Comparison of ENCODE assay signal across 1 cellular context in genomic region chr6:14747881-14748520, GRCh38.
A peak's percentile ranks its signal among the peaks of the same experiment; 100 is the strongest.
TF ChIP-seq lines count a peak whose summit lies in the region.

No MANE protein-coding gene starts in this region.

TF ChIP-seq in K562, 482 proteins besides CTCF, POLR2A, EP300 and RAD21 (continued from another document and continues in another):
- TF ChIP-seq, protein P1, sequence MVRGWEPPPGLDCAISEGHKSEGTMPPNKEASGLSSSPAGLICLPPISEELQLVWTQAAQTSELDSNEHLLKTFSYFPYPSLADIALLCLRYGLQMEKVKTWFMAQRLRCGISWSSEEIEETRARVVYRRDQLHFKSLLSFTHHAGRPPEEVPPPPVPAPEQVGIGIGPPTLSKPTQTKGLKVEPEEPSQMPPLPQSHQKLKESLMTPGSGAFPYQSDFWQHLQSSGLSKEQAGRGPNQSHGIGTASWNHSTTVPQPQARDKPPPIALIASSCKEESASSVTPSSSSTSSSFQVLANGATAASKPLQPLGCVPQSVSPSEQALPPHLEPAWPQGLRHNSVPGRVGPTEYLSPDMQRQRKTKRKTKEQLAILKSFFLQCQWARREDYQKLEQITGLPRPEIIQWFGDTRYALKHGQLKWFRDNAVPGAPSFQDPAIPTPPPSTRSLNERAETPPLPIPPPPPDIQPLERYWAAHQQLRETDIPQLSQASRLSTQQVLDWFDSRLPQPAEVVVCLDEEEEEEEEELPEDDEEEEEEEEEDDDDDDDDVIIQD (CRISPR knock-in tag; IDR thresholded peaks at IDR 0.05) = no peak
- TF ChIP-seq ZBTB5 (IDR thresholded peaks at IDR 0.05) (no peak), CGGBP1 (CRISPR knock-in tag; IDR thresholded peaks at IDR 0.05) (no peak), MLX (CRISPR knock-in tag; conservative IDR thresholded peaks at IDR 0.05) (no peak), SP2 (IDR thresholded peaks at IDR 0.05; ENCODE audit: extremely low read depth, low read depth, low read length, poor library complexity, severe bottlenecking) (no peak), SRSF7 (optimal IDR thresholded peaks at IDR 0.05; ENCODE audit: low read depth, low read length) (no peak), TFAP4 (CRISPR knock-in tag; IDR thresholded peaks at IDR 0.05; ENCODE audit: borderline replicate concordance) (no peak), ESRRA (IDR thresholded peaks at IDR 0.05; ENCODE audit: borderline replicate concordance, low read depth) (no peak), PTRF (tag; IDR thresholded peaks at IDR 0.05) (no peak), EP400 (IDR thresholded peaks at IDR 0.05) (no peak), ZNF324 (CRISPR knock-in tag; IDR thresholded peaks at IDR 0.05) (no peak), ZNF518B (CRISPR knock-in tag; IDR thresholded peaks at IDR 0.05) (no peak), USF1 (CRISPR knock-in tag; IDR thresholded peaks at IDR 0.05) (no peak), PRDM10 (IDR thresholded peaks at IDR 0.05; ENCODE audit: partially characterized antibody) (no peak), ZNF398 (CRISPR knock-in tag; IDR thresholded peaks at IDR 0.05) (no peak), SIN3B (IDR thresholded peaks at IDR 0.05; ENCODE audit: low read depth) (no peak), ZNF175 (CRISPR knock-in tag; IDR thresholded peaks at IDR 0.05; ENCODE audit: low read depth) (no peak), YY1 (IDR thresholded peaks at IDR 0.05; ENCODE audit: borderline replicate concordance in 1 of 3, control insufficient read depth in 1 of 3, extremely low read depth in 1 of 3, insufficient read depth in 3 of 3, insufficient read length in 1 of 3, insufficient replicate concordance in 2 of 3, low read depth in 1 of 3, low read length in 2 of 3) (no peak), TEAD4 (IDR thresholded peaks at IDR 0.05; ENCODE audit: low read length) (peak; percentile 78; the same call in 1 of the 2 replicates), TEAD4 (CRISPR knock-in tag; IDR thresholded peaks at IDR 0.05; ENCODE audit: borderline replicate concordance) (no peak), DPF2 (IDR thresholded peaks at IDR 0.05) (no peak), PKNOX1 (IDR thresholded peaks at IDR 0.05) (no peak), SUPT5H (IDR thresholded peaks at IDR 0.05) (no peak), HMBOX1 (IDR thresholded peaks at IDR 0.05) (no peak), TEAD1 (CRISPR knock-in tag; IDR thresholded peaks at IDR 0.05) (peak in 1 of 2 experiments; percentile 43; a peak in 1 of 4 replicates), IRF2 (CRISPR knock-in tag; IDR thresholded peaks at IDR 0.05) (no peak), SMARCC2 (IDR thresholded peaks at IDR 0.05; ENCODE audit: low read depth) (no peak), MED1 (CRISPR knock-in tag; IDR thresholded peaks at IDR 0.05; ENCODE audit: borderline replicate concordance) (no peak), MEIS2 (IDR thresholded peaks at IDR 0.05; ENCODE audit: partially characterized antibody) (peak; percentile 45), SOX6 (IDR thresholded peaks at IDR 0.05) (no peak)
- TF ChIP-seq, protein P2, sequence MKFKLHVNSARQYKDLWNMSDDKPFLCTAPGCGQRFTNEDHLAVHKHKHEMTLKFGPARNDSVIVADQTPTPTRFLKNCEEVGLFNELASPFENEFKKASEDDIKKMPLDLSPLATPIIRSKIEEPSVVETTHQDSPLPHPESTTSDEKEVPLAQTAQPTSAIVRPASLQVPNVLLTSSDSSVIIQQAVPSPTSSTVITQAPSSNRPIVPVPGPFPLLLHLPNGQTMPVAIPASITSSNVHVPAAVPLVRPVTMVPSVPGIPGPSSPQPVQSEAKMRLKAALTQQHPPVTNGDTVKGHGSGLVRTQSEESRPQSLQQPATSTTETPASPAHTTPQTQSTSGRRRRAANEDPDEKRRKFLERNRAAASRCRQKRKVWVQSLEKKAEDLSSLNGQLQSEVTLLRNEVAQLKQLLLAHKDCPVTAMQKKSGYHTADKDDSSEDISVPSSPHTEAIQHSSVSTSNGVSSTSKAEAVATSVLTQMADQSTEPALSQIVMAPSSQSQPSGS (CRISPR knock-in tag; IDR thresholded peaks at IDR 0.05) = no peak
- TF ChIP-seq, protein P3, sequence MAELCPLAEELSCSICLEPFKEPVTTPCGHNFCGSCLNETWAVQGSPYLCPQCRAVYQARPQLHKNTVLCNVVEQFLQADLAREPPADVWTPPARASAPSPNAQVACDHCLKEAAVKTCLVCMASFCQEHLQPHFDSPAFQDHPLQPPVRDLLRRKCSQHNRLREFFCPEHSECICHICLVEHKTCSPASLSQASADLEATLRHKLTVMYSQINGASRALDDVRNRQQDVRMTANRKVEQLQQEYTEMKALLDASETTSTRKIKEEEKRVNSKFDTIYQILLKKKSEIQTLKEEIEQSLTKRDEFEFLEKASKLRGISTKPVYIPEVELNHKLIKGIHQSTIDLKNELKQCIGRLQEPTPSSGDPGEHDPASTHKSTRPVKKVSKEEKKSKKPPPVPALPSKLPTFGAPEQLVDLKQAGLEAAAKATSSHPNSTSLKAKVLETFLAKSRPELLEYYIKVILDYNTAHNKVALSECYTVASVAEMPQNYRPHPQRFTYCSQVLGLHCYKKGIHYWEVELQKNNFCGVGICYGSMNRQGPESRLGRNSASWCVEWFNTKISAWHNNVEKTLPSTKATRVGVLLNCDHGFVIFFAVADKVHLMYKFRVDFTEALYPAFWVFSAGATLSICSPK (IDR thresholded peaks at IDR 0.05; ENCODE audit: borderline replicate concordance) = no peak
- TF ChIP-seq, protein P4, sequence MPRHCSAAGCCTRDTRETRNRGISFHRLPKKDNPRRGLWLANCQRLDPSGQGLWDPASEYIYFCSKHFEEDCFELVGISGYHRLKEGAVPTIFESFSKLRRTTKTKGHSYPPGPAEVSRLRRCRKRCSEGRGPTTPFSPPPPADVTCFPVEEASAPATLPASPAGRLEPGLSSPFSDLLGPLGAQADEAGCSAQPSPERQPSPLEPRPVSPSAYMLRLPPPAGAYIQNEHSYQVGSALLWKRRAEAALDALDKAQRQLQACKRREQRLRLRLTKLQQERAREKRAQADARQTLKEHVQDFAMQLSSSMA (CRISPR knock-in tag; IDR thresholded peaks at IDR 0.05) = no peak
